Comparison of ENCODE assay signal across 1 cellular context in the genomic region with DNA sequence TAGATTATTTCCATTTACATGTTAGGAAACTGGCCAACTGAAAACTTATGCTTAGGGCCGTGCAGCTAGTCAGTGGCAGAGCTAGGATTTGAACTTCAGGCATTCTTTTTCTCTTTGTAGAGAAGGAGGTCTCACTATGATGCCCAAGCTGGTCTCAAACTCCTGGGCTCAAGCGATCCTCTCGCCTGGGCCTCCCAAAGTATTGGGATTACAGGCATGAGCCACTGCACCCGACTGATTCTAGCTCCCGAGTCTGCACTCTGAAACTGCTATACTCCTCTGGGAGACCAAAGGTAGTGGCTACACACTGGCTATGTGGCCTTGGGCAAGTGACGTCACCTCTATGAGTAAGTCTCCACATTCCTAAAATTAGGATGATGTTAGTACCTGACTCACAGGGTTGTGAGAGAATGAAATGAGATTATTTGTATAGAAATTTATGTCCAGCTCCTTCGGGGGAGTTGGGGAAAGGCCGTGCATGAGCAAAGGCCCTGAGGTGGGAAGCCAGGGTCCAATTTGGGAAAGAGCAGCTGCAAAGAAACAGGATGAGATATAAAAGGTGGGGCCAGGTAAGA.
TF ChIP-seq lines count a peak whose summit lies in the region.

No MANE protein-coding gene starts in this region.

TF ChIP-seq in HepG2, 621 proteins besides CTCF, POLR2A, EP300 and RAD21 (continues in another document):
- TF ChIP-seq ZNF264 (CRISPR knock-in tag; IDR thresholded peaks at IDR 0.05) (no peak), ZNF713 (CRISPR knock-in tag; IDR thresholded peaks at IDR 0.05) (no peak), KDM6A (CRISPR knock-in tag; IDR thresholded peaks at IDR 0.05; ENCODE audit: low read depth) (no peak), FOXJ3 (CRISPR knock-in tag; IDR thresholded peaks at IDR 0.05; ENCODE audit: borderline replicate concordance) (no peak), NFYB (CRISPR knock-in tag; IDR thresholded peaks at IDR 0.05) (no peak), RFX3 (CRISPR knock-in tag; IDR thresholded peaks at IDR 0.05) (no peak), AGO2 (optimal IDR thresholded peaks at IDR 0.05; ENCODE audit: low read depth, low read length) (no peak), ZNF761 (CRISPR knock-in tag; conservative IDR thresholded peaks at IDR 0.05) (no peak), ZNF496 (CRISPR knock-in tag; IDR thresholded peaks at IDR 0.05; ENCODE audit: insufficient replicate concordance) (no peak), SUZ12 (IDR thresholded peaks at IDR 0.05; ENCODE audit: low read depth, low read length) (no peak), TEAD3 (CRISPR knock-in tag; optimal IDR thresholded peaks at IDR 0.05; ENCODE audit: borderline replicate concordance) (no peak), TBP (CRISPR knock-in tag; IDR thresholded peaks at IDR 0.05) (no peak), EED (CRISPR knock-in tag; IDR thresholded peaks at IDR 0.05) (no peak), TBX3 (IDR thresholded peaks at IDR 0.05; ENCODE audit: borderline replicate concordance) (no peak), DMAP1 (CRISPR knock-in tag; IDR thresholded peaks at IDR 0.05) (no peak), ZNF75D (CRISPR knock-in tag; IDR thresholded peaks at IDR 0.05; ENCODE audit: borderline replicate concordance) (no peak), ZSCAN29 (CRISPR knock-in tag; conservative IDR thresholded peaks at IDR 0.05) (no peak), HIVEP1 (CRISPR knock-in tag; IDR thresholded peaks at IDR 0.05) (no peak), SMC3 (IDR thresholded peaks at IDR 0.05; ENCODE audit: low read length) (no peak; the same call in 1 of the 2 replicates), SYNCRIP (IDR thresholded peaks at IDR 0.05; ENCODE audit: insufficient read depth, low read depth, low read length) (no peak), ZNF10 (CRISPR knock-in tag; IDR thresholded peaks at IDR 0.05; ENCODE audit: borderline replicate concordance, low read depth) (no peak), ZNF234 (CRISPR knock-in tag; conservative IDR thresholded peaks at IDR 0.05) (no peak)
- TF ChIP-seq, protein P1, sequence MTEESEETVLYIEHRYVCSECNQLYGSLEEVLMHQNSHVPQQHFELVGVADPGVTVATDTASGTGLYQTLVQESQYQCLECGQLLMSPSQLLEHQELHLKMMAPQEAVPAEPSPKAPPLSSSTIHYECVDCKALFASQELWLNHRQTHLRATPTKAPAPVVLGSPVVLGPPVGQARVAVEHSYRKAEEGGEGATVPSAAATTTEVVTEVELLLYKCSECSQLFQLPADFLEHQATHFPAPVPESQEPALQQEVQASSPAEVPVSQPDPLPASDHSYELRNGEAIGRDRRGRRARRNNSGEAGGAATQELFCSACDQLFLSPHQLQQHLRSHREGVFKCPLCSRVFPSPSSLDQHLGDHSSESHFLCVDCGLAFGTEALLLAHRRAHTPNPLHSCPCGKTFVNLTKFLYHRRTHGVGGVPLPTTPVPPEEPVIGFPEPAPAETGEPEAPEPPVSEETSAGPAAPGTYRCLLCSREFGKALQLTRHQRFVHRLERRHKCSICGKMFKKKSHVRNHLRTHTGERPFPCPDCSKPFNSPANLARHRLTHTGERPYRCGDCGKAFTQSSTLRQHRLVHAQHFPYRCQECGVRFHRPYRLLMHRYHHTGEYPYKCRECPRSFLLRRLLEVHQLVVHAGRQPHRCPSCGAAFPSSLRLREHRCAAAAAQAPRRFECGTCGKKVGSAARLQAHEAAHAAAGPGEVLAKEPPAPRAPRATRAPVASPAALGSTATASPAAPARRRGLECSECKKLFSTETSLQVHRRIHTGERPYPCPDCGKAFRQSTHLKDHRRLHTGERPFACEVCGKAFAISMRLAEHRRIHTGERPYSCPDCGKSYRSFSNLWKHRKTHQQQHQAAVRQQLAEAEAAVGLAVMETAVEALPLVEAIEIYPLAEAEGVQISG (CRISPR knock-in tag; IDR thresholded peaks at IDR 0.05), result no peak
- TF ChIP-seq, protein P2, sequence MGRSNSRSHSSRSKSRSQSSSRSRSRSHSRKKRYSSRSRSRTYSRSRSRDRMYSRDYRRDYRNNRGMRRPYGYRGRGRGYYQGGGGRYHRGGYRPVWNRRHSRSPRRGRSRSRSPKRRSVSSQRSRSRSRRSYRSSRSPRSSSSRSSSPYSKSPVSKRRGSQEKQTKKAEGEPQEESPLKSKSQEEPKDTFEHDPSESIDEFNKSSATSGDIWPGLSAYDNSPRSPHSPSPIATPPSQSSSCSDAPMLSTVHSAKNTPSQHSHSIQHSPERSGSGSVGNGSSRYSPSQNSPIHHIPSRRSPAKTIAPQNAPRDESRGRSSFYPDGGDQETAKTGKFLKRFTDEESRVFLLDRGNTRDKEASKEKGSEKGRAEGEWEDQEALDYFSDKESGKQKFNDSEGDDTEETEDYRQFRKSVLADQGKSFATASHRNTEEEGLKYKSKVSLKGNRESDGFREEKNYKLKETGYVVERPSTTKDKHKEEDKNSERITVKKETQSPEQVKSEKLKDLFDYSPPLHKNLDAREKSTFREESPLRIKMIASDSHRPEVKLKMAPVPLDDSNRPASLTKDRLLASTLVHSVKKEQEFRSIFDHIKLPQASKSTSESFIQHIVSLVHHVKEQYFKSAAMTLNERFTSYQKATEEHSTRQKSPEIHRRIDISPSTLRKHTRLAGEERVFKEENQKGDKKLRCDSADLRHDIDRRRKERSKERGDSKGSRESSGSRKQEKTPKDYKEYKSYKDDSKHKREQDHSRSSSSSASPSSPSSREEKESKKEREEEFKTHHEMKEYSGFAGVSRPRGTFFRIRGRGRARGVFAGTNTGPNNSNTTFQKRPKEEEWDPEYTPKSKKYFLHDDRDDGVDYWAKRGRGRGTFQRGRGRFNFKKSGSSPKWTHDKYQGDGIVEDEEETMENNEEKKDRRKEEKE (IDR thresholded peaks at IDR 0.05), result no peak
- TF ChIP-seq, protein P3, sequence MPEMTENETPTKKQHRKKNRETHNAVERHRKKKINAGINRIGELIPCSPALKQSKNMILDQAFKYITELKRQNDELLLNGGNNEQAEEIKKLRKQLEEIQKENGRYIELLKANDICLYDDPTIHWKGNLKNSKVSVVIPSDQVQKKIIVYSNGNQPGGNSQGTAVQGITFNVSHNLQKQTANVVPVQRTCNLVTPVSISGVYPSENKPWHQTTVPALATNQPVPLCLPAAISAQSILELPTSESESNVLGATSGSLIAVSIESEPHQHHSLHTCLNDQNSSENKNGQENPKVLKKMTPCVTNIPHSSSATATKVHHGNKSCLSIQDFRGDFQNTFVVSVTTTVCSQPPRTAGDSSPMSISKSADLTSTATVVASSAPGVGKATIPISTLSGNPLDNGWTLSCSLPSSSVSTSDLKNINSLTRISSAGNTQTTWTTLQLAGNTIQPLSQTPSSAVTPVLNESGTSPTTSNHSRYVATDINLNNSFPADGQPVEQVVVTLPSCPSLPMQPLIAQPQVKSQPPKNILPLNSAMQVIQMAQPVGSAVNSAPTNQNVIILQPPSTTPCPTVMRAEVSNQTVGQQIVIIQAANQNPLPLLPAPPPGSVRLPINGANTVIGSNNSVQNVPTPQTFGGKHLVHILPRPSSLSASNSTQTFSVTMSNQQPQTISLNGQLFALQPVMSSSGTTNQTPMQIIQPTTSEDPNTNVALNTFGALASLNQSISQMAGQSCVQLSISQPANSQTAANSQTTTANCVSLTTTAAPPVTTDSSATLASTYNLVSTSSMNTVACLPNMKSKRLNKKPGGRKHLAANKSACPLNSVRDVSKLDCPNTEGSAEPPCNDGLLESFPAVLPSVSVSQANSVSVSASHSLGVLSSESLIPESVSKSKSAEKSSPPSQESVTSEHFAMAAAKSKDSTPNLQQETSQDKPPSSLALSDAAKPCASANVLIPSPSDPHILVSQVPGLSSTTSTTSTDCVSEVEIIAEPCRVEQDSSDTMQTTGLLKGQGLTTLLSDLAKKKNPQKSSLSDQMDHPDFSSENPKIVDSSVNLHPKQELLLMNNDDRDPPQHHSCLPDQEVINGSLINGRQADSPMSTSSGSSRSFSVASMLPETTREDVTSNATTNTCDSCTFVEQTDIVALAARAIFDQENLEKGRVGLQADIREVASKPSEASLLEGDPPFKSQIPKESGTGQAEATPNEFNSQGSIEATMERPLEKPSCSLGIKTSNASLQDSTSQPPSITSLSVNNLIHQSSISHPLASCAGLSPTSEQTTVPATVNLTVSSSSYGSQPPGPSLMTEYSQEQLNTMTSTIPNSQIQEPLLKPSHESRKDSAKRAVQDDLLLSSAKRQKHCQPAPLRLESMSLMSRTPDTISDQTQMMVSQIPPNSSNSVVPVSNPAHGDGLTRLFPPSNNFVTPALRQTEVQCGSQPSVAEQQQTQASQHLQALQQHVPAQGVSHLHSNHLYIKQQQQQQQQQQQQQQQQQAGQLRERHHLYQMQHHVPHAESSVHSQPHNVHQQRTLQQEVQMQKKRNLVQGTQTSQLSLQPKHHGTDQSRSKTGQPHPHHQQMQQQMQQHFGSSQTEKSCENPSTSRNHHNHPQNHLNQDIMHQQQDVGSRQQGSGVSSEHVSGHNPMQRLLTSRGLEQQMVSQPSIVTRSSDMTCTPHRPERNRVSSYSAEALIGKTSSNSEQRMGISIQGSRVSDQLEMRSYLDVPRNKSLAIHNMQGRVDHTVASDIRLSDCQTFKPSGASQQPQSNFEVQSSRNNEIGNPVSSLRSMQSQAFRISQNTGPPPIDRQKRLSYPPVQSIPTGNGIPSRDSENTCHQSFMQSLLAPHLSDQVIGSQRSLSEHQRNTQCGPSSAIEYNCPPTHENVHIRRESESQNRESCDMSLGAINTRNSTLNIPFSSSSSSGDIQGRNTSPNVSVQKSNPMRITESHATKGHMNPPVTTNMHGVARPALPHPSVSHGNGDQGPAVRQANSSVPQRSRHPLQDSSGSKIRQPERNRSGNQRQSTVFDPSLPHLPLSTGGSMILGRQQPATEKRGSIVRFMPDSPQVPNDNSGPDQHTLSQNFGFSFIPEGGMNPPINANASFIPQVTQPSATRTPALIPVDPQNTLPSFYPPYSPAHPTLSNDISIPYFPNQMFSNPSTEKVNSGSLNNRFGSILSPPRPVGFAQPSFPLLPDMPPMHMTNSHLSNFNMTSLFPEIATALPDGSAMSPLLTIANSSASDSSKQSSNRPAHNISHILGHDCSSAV (CRISPR knock-in tag; IDR thresholded peaks at IDR 0.05; ENCODE audit: borderline replicate concordance), result no peak
- TF ChIP-seq, protein P4, sequence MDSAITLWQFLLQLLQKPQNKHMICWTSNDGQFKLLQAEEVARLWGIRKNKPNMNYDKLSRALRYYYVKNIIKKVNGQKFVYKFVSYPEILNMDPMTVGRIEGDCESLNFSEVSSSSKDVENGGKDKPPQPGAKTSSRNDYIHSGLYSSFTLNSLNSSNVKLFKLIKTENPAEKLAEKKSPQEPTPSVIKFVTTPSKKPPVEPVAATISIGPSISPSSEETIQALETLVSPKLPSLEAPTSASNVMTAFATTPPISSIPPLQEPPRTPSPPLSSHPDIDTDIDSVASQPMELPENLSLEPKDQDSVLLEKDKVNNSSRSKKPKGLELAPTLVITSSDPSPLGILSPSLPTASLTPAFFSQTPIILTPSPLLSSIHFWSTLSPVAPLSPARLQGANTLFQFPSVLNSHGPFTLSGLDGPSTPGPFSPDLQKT (CRISPR knock-in tag; IDR thresholded peaks at IDR 0.05; ENCODE audit: borderline replicate concordance), result no peak
- TF ChIP-seq, protein P5, sequence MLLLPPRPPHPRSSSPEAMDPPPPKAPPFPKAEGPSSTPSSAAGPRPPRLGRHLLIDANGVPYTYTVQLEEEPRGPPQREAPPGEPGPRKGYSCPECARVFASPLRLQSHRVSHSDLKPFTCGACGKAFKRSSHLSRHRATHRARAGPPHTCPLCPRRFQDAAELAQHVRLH (CRISPR knock-in tag; IDR thresholded peaks at IDR 0.05; ENCODE audit: borderline replicate concordance, low read depth), result no peak
- TF ChIP-seq, protein P6, sequence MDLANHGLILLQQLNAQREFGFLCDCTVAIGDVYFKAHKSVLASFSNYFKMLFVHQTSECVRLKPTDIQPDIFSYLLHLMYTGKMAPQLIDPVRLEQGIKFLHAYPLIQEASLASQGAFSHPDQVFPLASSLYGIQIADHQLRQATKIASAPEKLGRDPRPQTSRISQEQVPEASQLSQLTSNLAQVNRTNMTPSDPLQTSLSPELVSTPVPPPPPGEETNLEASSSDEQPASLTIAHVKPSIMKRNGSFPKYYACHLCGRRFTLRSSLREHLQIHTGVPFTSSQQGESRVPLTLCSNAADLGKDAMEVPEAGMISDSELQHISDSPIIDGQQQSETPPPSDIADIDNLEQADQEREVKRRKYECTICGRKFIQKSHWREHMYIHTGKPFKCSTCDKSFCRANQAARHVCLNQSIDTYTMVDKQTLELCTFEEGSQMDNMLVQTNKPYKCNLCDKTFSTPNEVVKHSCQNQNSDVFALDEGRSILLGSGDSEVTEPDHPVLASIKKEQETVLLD (CRISPR knock-in tag; IDR thresholded peaks at IDR 0.05; ENCODE audit: low read depth), result no peak
- TF ChIP-seq, protein P7, sequence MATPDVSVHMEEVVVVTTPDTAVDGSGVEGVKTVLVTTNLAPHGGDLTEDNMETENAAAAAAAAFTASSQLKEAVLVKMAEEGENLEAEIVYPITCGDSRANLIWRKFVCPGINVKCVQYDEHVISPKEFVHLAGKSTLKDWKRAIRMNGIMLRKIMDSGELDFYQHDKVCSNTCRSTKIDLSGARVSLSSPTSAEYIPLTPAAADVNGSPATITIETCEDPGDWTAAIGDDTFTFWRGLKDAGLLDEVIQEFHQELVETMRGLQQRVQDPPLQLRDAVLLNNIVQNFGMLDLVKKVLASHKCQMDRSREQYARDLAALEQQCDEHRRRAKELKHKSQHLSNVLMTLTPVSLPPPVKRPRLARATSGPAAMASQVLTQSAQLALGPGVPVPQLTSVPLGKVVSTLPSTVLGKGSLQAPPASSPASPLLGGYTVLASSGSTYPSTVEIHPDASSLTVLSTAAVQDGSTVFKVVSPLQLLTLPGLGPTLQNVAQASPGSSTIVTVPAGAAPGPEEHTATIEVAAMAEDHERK (CRISPR knock-in tag; IDR thresholded peaks at IDR 0.05; ENCODE audit: low read depth), result no peak
- TF ChIP-seq, protein P8, sequence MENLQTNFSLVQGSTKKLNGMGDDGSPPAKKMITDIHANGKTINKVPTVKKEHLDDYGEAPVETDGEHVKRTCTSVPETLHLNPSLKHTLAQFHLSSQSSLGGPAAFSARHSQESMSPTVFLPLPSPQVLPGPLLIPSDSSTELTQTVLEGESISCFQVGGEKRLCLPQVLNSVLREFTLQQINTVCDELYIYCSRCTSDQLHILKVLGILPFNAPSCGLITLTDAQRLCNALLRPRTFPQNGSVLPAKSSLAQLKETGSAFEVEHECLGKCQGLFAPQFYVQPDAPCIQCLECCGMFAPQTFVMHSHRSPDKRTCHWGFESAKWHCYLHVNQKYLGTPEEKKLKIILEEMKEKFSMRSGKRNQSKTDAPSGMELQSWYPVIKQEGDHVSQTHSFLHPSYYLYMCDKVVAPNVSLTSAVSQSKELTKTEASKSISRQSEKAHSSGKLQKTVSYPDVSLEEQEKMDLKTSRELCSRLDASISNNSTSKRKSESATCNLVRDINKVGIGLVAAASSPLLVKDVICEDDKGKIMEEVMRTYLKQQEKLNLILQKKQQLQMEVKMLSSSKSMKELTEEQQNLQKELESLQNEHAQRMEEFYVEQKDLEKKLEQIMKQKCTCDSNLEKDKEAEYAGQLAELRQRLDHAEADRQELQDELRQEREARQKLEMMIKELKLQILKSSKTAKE (CRISPR knock-in tag; IDR thresholded peaks at IDR 0.05; ENCODE audit: borderline replicate concordance), result no peak
